ENCODE assay signal across 14 cellular contexts in genomic region chr1:100646000-100646399, GRCh38.
DNase-seq lines count a peak whose midpoint lies in the region; ATAC-seq and TF ChIP-seq lines count a peak whose summit lies in the region.
"Had no signal": no experiment of that assay in that cellular context is flagged by ENCODE, and none has a peak within 500 bp of the region (broad histone marks: within the 10 kb centered on the region; RNA-seq: fewer than 3 reads in every experiment).

No MANE protein-coding gene starts in this region.

- no peak overlapping the region for H3K4me3 Mint-ChIP-seq in endodermal cell
- H3K4me3 Mint-ChIP-seq: CD4-positive, CD25-positive, alpha-beta regulatory T cell had no signal

- H3K36me3 Mint-ChIP-seq in endodermal cell (ENCODE audit: low read depth): no peaks in the 10 kb centered on the region
- H3K36me3 Mint-ChIP-seq: CD4-positive, CD25-positive, alpha-beta regulatory T cell had no signal

- H3K4me1 Mint-ChIP-seq in endodermal cell: peaks cover 13% of the 10 kb centered on the region
- H3K4me1 Mint-ChIP-seq: CD4-positive, CD25-positive, alpha-beta regulatory T cell had no signal

- DNase-seq in endodermal cell: no peak
- DNase-seq in osteoblast (ENCODE audit: insufficient read length, low spot score, missing footprints): no peak
- no peak for DNase-seq in body of pancreas
- no peak for DNase-seq in superior temporal gyrus (ENCODE audit: extremely low spot score)
- DNase-seq: 8988T; ACHN; CD4-positive, CD25-positive, alpha-beta regulatory T cell; DMS 273 treated with DMSO at 0.1 percent for 48 hours; GM23248 had no signal

- ATAC-seq in body of pancreas (no peak), HG02870 (IDR thresholded peaks at IDR 0.05; ENCODE audit: unreplicated experiment) (no peak)
- ATAC-seq: HCT116 had no signal

- peak overlapping the region; percentile 72 for H2AFZ ChIP-seq in ACC112 (ENCODE audit: low read length, unreplicated experiment)
- H2AFZ ChIP-seq in osteoblast (ENCODE audit: low read length): peak overlapping the region; percentile 18
- H2AFZ ChIP-seq: GM23248 had no signal

- H3K27ac ChIP-seq in ACC112 (ENCODE audit: low read depth, low read length) (peak overlapping the region; percentile 24; the same call in 1 of the 2 replicates), endodermal cell (ENCODE audit: low read depth, low read length) (no peak overlapping the region), osteoblast (ENCODE audit: low read depth, low read length) (no peak overlapping the region), subcutaneous abdominal adipose tissue (ENCODE audit: low read depth, low read length) (peak overlapping the region; percentile 79), body of pancreas (no peak overlapping the region)
- H3K27ac ChIP-seq: GM23248 had no signal

- TF ChIP-seq CTCF in endodermal cell (conservative IDR thresholded peaks at IDR 0.05) (no peak), osteoblast (IDR thresholded peaks at IDR 0.05; ENCODE audit: extremely low read depth, low read depth, low read length) (no peak), body of pancreas (IDR thresholded peaks at IDR 0.05) (no peak)

- H3K9me3 ChIP-seq in endodermal cell (ENCODE audit: control insufficient read depth, low read length) (peaks cover 46% of the 10 kb centered on the region), osteoblast (ENCODE audit: low read depth, low read length) (peaks cover 2% of the 10 kb centered on the region), subcutaneous abdominal adipose tissue (ENCODE audit: control insufficient read depth in 5 of 5, low read length in 5 of 5) (peaks cover 0 to 11% (median 3%) of the 10 kb centered on the region in 5 donors), body of pancreas (no peaks in the 10 kb centered on the region)

- H3K4me3 ChIP-seq in ACC112 (ENCODE audit: low read depth, low read length) (peak overlapping the region; percentile 26; the same call in 1 of the 2 replicates), endodermal cell (ENCODE audit: low read length) (peak overlapping the region; percentile 51), osteoblast (ENCODE audit: insufficient read depth, low read length) (no peak overlapping the region), subcutaneous abdominal adipose tissue (ENCODE audit: low read depth in 1 of 5, low read length in 5 of 5) (no peak overlapping the region), body of pancreas (no peak overlapping the region)
- H3K4me3 ChIP-seq: BLaER1 treated with 17β-estradiol and CSF1 and Interleukin-3, amounts not matched to agents 10 nM and 100 nM; GM23248 had no signal

- H3K4me1 ChIP-seq in ACC112 (ENCODE audit: control insufficient read depth, insufficient read depth, low read length, unreplicated experiment) (peaks cover 29% of the 10 kb centered on the region), endodermal cell (ENCODE audit: control insufficient read depth, insufficient read depth, low read length) (peaks cover 2% of the 10 kb centered on the region), osteoblast (ENCODE audit: insufficient read depth, low read length) (peaks cover 16% of the 10 kb centered on the region), subcutaneous abdominal adipose tissue (ENCODE audit: control insufficient read depth in 5 of 5, insufficient read depth in 5 of 5, low read length in 5 of 5) (peaks cover 0 to 34% (median 17%) of the 10 kb centered on the region in 5 donors), body of pancreas (peaks cover 13% of the 10 kb centered on the region)

- H3K9me3 Mint-ChIP-seq in endodermal cell: peaks cover 21% of the 10 kb centered on the region

- no peak overlapping the region for H3K4me2 ChIP-seq in osteoblast (ENCODE audit: insufficient read depth, low read length)

- 80 to 84% methylated on average over 4 of the region's 4 CpGs for WGBS in endodermal cell (ENCODE audit: insufficient coverage in 1 of 2, insufficient read length in 1 of 2), 2 experiments
- WGBS in body of pancreas, 2 donors: 46 to 47% methylated on average over 4 of the region's 4 CpGs

- H3K9ac ChIP-seq in endodermal cell (ENCODE audit: extremely low read depth, low read length, poor library complexity, severe bottlenecking) (no peak overlapping the region), subcutaneous abdominal adipose tissue (ENCODE audit: low read length in 5 of 5) (peak overlapping the region in 1 of 5 donors; percentile 49)
- H3K9ac ChIP-seq: BLaER1 treated with 17β-estradiol and CSF1 and Interleukin-3, amounts not matched to agents 10 nM and 100 nM; GM23248 had no signal

- peaks cover 13% of the 10 kb centered on the region for H3K27me3 Mint-ChIP-seq in endodermal cell (ENCODE audit: insufficient read depth)

- no peak for TF ChIP-seq POLR2A in body of pancreas (IDR thresholded peaks at IDR 0.05)

- H3K27ac Mint-ChIP-seq in endodermal cell: no peak overlapping the region
- H3K27ac Mint-ChIP-seq: CD4-positive, CD25-positive, alpha-beta regulatory T cell had no signal

- H3K79me2 ChIP-seq in ACC112 (ENCODE audit: control insufficient read depth, insufficient read depth, low read length, unreplicated experiment): no peaks in the 10 kb centered on the region
- no peaks in the 10 kb centered on the region for H3K79me2 ChIP-seq in osteoblast (ENCODE audit: insufficient read depth, low read length)

- H3K27me3 ChIP-seq in ACC112 (ENCODE audit: insufficient read depth, low read length): no peaks in the 10 kb centered on the region
- H3K27me3 ChIP-seq in endodermal cell (ENCODE audit: control insufficient read depth, insufficient read depth, low read length, poor library complexity, severe bottlenecking): no peaks in the 10 kb centered on the region
- H3K27me3 ChIP-seq in osteoblast (ENCODE audit: insufficient read depth, low read length): no peaks in the 10 kb centered on the region
- H3K27me3 ChIP-seq in subcutaneous abdominal adipose tissue (ENCODE audit: control insufficient read depth in 5 of 5, insufficient read depth in 4 of 5, low read length in 5 of 5): no peaks in the 10 kb centered on the region
- no peaks in the 10 kb centered on the region for H3K27me3 ChIP-seq in body of pancreas
- H3K27me3 ChIP-seq: BLaER1 treated with 17β-estradiol and CSF1 and Interleukin-3, amounts not matched to agents 10 nM and 100 nM had no signal

- H4K20me1 ChIP-seq in osteoblast (ENCODE audit: insufficient read depth, low read length): no peaks in the 10 kb centered on the region
- H4K20me1 ChIP-seq: BLaER1 treated with 17β-estradiol and CSF1 and Interleukin-3, amounts not matched to agents 10 nM and 100 nM had no signal

- no peaks in the 10 kb centered on the region for H3K36me3 ChIP-seq in ACC112 (ENCODE audit: insufficient read depth, low read length)
- H3K36me3 ChIP-seq in endodermal cell (ENCODE audit: control insufficient read depth, insufficient read depth, low read length): peaks cover 5% of the 10 kb centered on the region
- no peaks in the 10 kb centered on the region for H3K36me3 ChIP-seq in osteoblast (ENCODE audit: insufficient read depth, low read length)
- no peaks in the 10 kb centered on the region for H3K36me3 ChIP-seq in subcutaneous abdominal adipose tissue (ENCODE audit: control insufficient read depth in 5 of 5, insufficient read depth in 5 of 5, low read length in 5 of 5)
- H3K36me3 ChIP-seq in body of pancreas (replicated peaks in 1 of 2; ENCODE audit: insufficient read depth in 1 of 2, low read depth in 2 of 2): no peaks in the 10 kb centered on the region
- H3K36me3 ChIP-seq: BLaER1 treated with 17β-estradiol and CSF1 and Interleukin-3, amounts not matched to agents 10 nM and 100 nM had no signal

- intact Hi-C loops in body of pancreas (cut with DNase I): no loop called here

Comparison
In these comparisons a context has a peak if more than half of its experiments do, and no peak if none do; other contexts are left out.
1. H3K27ac ChIP-seq: peak in ACC112 (single experiment) and subcutaneous abdominal adipose tissue (single experiment); none in endodermal cell (single experiment), osteoblast (single experiment) and body of pancreas (0 of 4).
2. H3K4me3 ChIP-seq: peak in ACC112 (single experiment) and endodermal cell (single experiment); none in osteoblast (single experiment), subcutaneous abdominal adipose tissue (0 of 5) and body of pancreas (0 of 2).